18 cellular contexts compared by ENCODE assay signal in the genomic region with DNA sequence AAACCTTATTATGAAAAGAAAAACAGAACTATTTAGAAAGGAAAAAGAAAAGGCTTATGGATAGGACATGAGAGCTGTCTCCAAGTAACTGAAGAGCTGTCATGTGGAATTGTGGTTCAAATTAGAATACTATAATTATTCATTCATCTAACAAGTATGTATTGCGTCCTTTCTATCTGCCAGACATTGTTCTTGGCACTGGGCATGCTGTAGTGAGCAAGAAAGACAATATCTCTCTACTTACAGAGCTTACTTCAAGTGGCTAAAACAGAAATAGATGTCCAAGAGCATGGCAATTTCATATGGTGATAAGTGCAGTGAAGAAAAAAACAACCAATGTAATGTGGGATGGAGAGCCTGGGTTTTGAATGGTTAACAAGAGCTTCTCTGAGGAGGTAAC.
"Had no signal": no experiment of that assay in that cellular context is flagged by ENCODE, and none has a peak within 500 bp of the region (broad histone marks: within the 10 kb centered on the region; RNA-seq: fewer than 3 reads in every experiment).

No MANE protein-coding gene starts in this region.

- H3K4me3 ChIP-seq: adrenal gland, cardiac muscle cell, prostate gland, tibial artery had no signal

- H3K4me1 ChIP-seq: prostate gland, tibial artery had no signal

- H3K27ac ChIP-seq: adrenal gland, cardiac muscle cell, prostate gland, tibial artery, WERI-Rb-1 had no signal

- H3K9me3 ChIP-seq: adrenal gland, prostate gland, tibial artery had no signal

- ATAC-seq: activated CD8-positive, alpha-beta T cell treated with anti-CD3 and anti-CD28 coated beads, Interleukin-2, amount 10 ng/mL, durations not matched to agents 7 days and 5 days; activated naive CD4-positive, alpha-beta T cell treated with anti-CD3 and anti-CD28 coated beads, Interleukin-2, amount 50 U/mL, for 72 hours; activated T-helper 17 cell treated with anti-CD3 and anti-CD28 coated beads, Interleukin-2, amount 50 U/mL, for 72 hours; left lobe of liver; naive thymus-derived CD8-positive, alpha-beta T cell; stimulated activated naive CD8-positive, alpha-beta T cell treated with anti-CD3 and anti-CD28 coated beads, Interleukin-15, Interleukin-2, amounts not matched to agents 100 U/mL and 50 U/mL, for 24 hours had no signal

- H3K36me3 ChIP-seq: adrenal gland, cardiac muscle cell, WERI-Rb-1 had no signal

- DNase-seq: activated CD4-positive, alpha-beta T cell treated with anti-CD3 and anti-CD28 coated beads for 1 hour; activated CD4-positive, alpha-beta T cell treated with anti-CD3 and anti-CD28 coated beads, Interleukin-2, amount 50 U/mL, for 1 hour; activated CD8-positive, alpha-beta T cell treated with anti-CD3 and anti-CD28 coated beads, Interleukin-2, amount 10 ng/mL, durations not matched to agents 7 days and 5 days; activated T-cell treated with anti-CD3 and anti-CD28 coated beads, Interleukin-2, amount 50 U/mL, for 1 hour; adrenal gland; kidney; naive thymus-derived CD8-positive, alpha-beta T cell; stimulated activated CD4-positive, alpha-beta T cell treated with anti-CD3 and anti-CD28 coated beads, Interleukin-4, amount 100 ng/mL, for 24 hours; stimulated activated naive CD8-positive, alpha-beta T cell treated with anti-CD3 and anti-CD28 coated beads, Interleukin-15, Interleukin-2, amounts not matched to agents 100 U/mL and 50 U/mL, for 24 hours; substantia nigra; T-helper 1 cell; tibial artery; WERI-Rb-1 had no signal

- H3K27me3 ChIP-seq: adrenal gland, cardiac muscle cell, tibial artery had no signal
